Comparison of ENCODE assay signal across 25 cellular contexts in the genomic region with DNA sequence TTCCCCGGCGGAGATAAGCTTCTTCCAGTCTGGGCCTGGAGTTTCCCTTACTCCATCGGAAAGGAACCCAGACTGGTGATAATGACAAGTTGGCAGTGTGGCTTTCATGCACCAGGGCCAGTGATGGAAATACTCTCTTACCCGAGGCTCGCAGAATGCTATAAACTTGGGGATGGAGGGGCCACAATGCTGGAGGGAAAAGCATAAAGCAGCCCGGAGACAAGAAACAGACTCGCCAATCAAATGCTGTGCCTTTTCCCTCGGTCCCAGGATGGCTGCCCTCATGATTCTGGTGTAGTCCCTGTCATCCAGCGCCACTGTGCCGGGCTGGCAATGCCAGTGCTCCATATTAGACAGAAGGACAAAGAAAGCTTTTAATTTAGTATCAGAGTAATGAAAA.
"Had no signal": no experiment of that assay in that cellular context is flagged by ENCODE, and none has a peak within 500 bp of the region (broad histone marks: within the 10 kb centered on the region; RNA-seq: fewer than 3 reads in every experiment).

No MANE protein-coding gene starts in this region.

- H3K27ac ChIP-seq: neural progenitor cell, pancreas, psoas muscle, right lobe of liver, sigmoid colon, stomach, tibial artery, transverse colon, upper lobe of right lung, uterus had no signal

- H3K36me3 Mint-ChIP-seq: naive thymus-derived CD4-positive, alpha-beta T cell; natural killer cell; neural progenitor cell; stimulated activated effector memory CD8-positive, alpha-beta T cell treated with anti-CD3 and anti-CD28 coated beads, Interleukin-12 subunit alpha, Interleukin-12 subunit beta, amount 100 ng/mL, for 72 hours; stimulated activated naive B cell treated with anti-CD40 and anti-IgM and Interleukin-4, amounts not matched to agents 10 μg/mL and 1 μg/mL and 100 μg/mL, for 72 hours; type B pancreatic cell had no signal

- H3K9ac ChIP-seq: neural progenitor cell had no signal

- DNase-seq: naive thymus-derived CD4-positive, alpha-beta T cell; natural killer cell; occipital lobe; pancreas; psoas muscle; right cardiac atrium; right lobe of liver; sigmoid colon; small intestine; stimulated activated CD4-positive, alpha-beta T cell treated with anti-CD3 and anti-CD28 coated beads, Interleukin-15, amount 100 ng/mL, for 24 hours; stimulated activated CD4-positive, alpha-beta T cell treated with anti-CD3 and anti-CD28 coated beads, Interleukin-2, amount 100 ng/mL, for 24 hours; stimulated activated CD4-positive, alpha-beta T cell treated with anti-CD3 and anti-CD28 coated beads, Interleukin-2, amount 100 ng/mL, for 48 hours; stimulated activated CD4-positive, alpha-beta T cell treated with anti-CD3 and anti-CD28 coated beads, Interleukin-4, amount 100 ng/mL, for 24 hours; stimulated activated naive B cell treated with anti-CD40 and anti-IgM and Interleukin-4, amounts not matched to agents 10 μg/mL and 1 μg/mL and 100 μg/mL, for 72 hours; stimulated activated naive CD4-positive, alpha-beta T cell treated with Interleukin-2 at 50 U/mL for 16 hours; stomach; tibial artery; transverse colon; upper lobe of right lung; uterus had no signal

- H3K4me1 Mint-ChIP-seq: naive thymus-derived CD4-positive, alpha-beta T cell; natural killer cell; nephron; neural progenitor cell; stimulated activated effector memory CD8-positive, alpha-beta T cell treated with anti-CD3 and anti-CD28 coated beads, Interleukin-12 subunit alpha, Interleukin-12 subunit beta, amount 100 ng/mL, for 72 hours; stimulated activated naive B cell treated with anti-CD40 and anti-IgM and Interleukin-4, amounts not matched to agents 10 μg/mL and 1 μg/mL and 100 μg/mL, for 72 hours had no signal

- H3K4me3 Mint-ChIP-seq: naive thymus-derived CD4-positive, alpha-beta T cell; natural killer cell; nephron; neural progenitor cell; stimulated activated effector memory CD8-positive, alpha-beta T cell treated with anti-CD3 and anti-CD28 coated beads, Interleukin-12 subunit alpha, Interleukin-12 subunit beta, amount 100 ng/mL, for 72 hours; stimulated activated naive B cell treated with anti-CD40 and anti-IgM and Interleukin-4, amounts not matched to agents 10 μg/mL and 1 μg/mL and 100 μg/mL, for 72 hours; stimulated activated naive CD8-positive, alpha-beta T cell treated with anti-CD3 and anti-CD28 coated beads, Interleukin-15, Interleukin-2, amounts not matched to agents 100 ng/mL and 50 ng/mL, for 24 hours; type B pancreatic cell had no signal

- H3K27me3 Mint-ChIP-seq: type B pancreatic cell had no signal

- H3K27me3 ChIP-seq: neural progenitor cell, pancreas, right lobe of liver, sigmoid colon, stomach, tibial artery, transverse colon, upper lobe of right lung, uterus had no signal

- H3K9me3 ChIP-seq: pancreas, psoas muscle, right lobe of liver, sigmoid colon, tibial artery, transverse colon, upper lobe of right lung, uterus had no signal

- H3K9me3 Mint-ChIP-seq: natural killer cell; stimulated activated effector memory CD8-positive, alpha-beta T cell treated with anti-CD3 and anti-CD28 coated beads, Interleukin-12 subunit alpha, Interleukin-12 subunit beta, amount 100 ng/mL, for 72 hours; stimulated activated naive CD8-positive, alpha-beta T cell treated with anti-CD3 and anti-CD28 coated beads, Interleukin-15, Interleukin-2, amounts not matched to agents 100 ng/mL and 50 ng/mL, for 24 hours had no signal

- H3K4me1 ChIP-seq: neural progenitor cell, pancreas, right lobe of liver, stomach, tibial artery, transverse colon, upper lobe of right lung, uterus had no signal

- H3K4me3 ChIP-seq: neural progenitor cell, pancreas, psoas muscle, right lobe of liver, sigmoid colon, stomach, tibial artery, transverse colon, upper lobe of right lung, uterus had no signal

- H3K27ac Mint-ChIP-seq: naive thymus-derived CD4-positive, alpha-beta T cell; natural killer cell; nephron; neural progenitor cell; stimulated activated effector memory CD8-positive, alpha-beta T cell treated with anti-CD3 and anti-CD28 coated beads, Interleukin-12 subunit alpha, Interleukin-12 subunit beta, amount 100 ng/mL, for 72 hours; stimulated activated naive B cell treated with anti-CD40 and anti-IgM and Interleukin-4, amounts not matched to agents 10 μg/mL and 1 μg/mL and 100 μg/mL, for 72 hours; stimulated activated naive CD8-positive, alpha-beta T cell treated with anti-CD3 and anti-CD28 coated beads, Interleukin-15, Interleukin-2, amounts not matched to agents 100 ng/mL and 50 ng/mL, for 24 hours; type B pancreatic cell had no signal

- ATAC-seq: naive thymus-derived CD4-positive, alpha-beta T cell; natural killer cell; pancreas; right cardiac atrium; right lobe of liver; stimulated activated effector memory CD8-positive, alpha-beta T cell treated with anti-CD3 and anti-CD28 coated beads, Interleukin-12 subunit alpha, Interleukin-12 subunit beta, amount 100 ng/mL, for 72 hours; stimulated activated naive B cell treated with anti-CD40 and anti-IgM and Interleukin-4, amounts not matched to agents 10 μg/mL and 1 μg/mL and 100 μg/mL, for 72 hours; upper lobe of right lung had no signal

- H3K36me3 ChIP-seq: neural progenitor cell, pancreas, right lobe of liver, sigmoid colon, stomach, tibial artery, transverse colon, upper lobe of right lung, uterus had no signal
